21 cellular contexts compared by ENCODE assay signal in genomic region chr6:69231983-69232382, GRCh38.
"Had no signal": no experiment of that assay in that cellular context is flagged by ENCODE, and none has a peak within 500 bp of the region (broad histone marks: within the 10 kb centered on the region; RNA-seq: fewer than 3 reads in every experiment).

No MANE protein-coding gene starts in this region.

- FAIRE-seq: colon, kidney had no signal

- H3K27ac ChIP-seq: cardiac muscle cell, epithelial cell of prostate, foreskin keratinocyte, prostate gland, skin epidermis, tibial artery, uterus had no signal

- ATAC-seq: activated CD8-positive, alpha-beta memory T cell treated with anti-CD3 and anti-CD28 coated beads, Interleukin-2, amount 10 ng/mL, durations not matched to agents 7 days and 5 days; activated T-helper 17 cell treated with anti-CD3 and anti-CD28 coated beads, Interleukin-2, amount 50 U/mL, for 72 hours; stimulated activated naive CD8-positive, alpha-beta T cell treated with anti-CD3 and anti-CD28 coated beads, Interleukin-15, Interleukin-2, amounts not matched to agents 100 U/mL and 50 U/mL, for 24 hours had no signal

- DNase-seq: activated CD4-positive, alpha-beta memory T cell treated with anti-CD3 and anti-CD28 coated beads, Interleukin-2, amount 10 ng/mL, durations not matched to agents 7 days and 5 days; activated CD4-positive, alpha-beta T cell treated with anti-CD3 and anti-CD28 coated beads for 48 hours; activated CD4-positive, CD25-positive, alpha-beta regulatory T cell; activated CD8-positive, alpha-beta memory T cell treated with anti-CD3 and anti-CD28 coated beads, Interleukin-2, amount 10 ng/mL, durations not matched to agents 7 days and 5 days; activated naive CD4-positive, alpha-beta T cell; activated naive CD8-positive, alpha-beta T cell treated with anti-CD3 and anti-CD28 coated beads for 36 hours; amniotic stem cell; foreskin keratinocyte; kidney; left ventricle myocardium superior; right cardiac atrium; stimulated activated naive CD8-positive, alpha-beta T cell treated with anti-CD3 and anti-CD28 coated beads, Interleukin-15, Interleukin-2, amounts not matched to agents 100 U/mL and 50 U/mL, for 24 hours; T-helper 9 cell; tibial artery; uterus had no signal
